16 cellular contexts compared by ENCODE assay signal in the genomic region with DNA sequence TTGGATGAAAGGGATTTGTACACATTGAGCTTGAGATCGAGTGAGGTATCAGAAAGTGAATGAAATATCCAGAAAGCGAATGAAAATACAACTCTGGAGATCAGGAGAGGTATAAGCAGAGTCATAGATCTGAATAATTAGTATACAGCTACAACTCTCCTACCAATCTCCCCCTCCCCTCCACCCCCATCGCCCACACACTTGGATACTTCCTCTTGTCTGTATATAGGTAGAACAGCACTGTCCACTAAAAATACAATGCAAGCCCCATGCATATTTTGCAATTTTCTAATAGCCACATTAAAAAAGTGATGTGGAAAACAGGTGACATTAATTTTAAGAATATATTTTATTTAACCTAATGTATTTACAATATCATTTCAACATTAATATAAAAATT. TPM values are rescaled to one million over a fixed set of nuclear protein-coding genes. Genes with fewer than 3 reads are reported as not detected.
DNase-seq lines count a peak whose midpoint lies in the region; ATAC-seq and TF ChIP-seq lines count a peak whose summit lies in the region.
"Had no signal": no experiment of that assay in that cellular context is flagged by ENCODE, and none has a peak within 500 bp of the region (broad histone marks: within the 10 kb centered on the region; RNA-seq: fewer than 3 reads in every experiment).

No MANE protein-coding gene starts in this region.

- DNase-seq in stimulated activated naive CD8-positive, alpha-beta T cell treated with anti-CD3 and anti-CD28 coated beads, Interleukin-15, amount 100 ng/mL, for 72 hours: no peak
- DNase-seq in activated CD8-positive, alpha-beta T cell treated with anti-CD3 and anti-CD28 coated beads, Interleukin-2, amount 10 ng/mL, durations not matched to agents 7 days and 5 days: no peak
- no peak for DNase-seq in memory B cell (ENCODE audit: low spot score in 2 of 2)
- no peak for DNase-seq in adrenal gland
- no peak for DNase-seq in occipital lobe (lab: John Stamatoyannopoulos, UW)
- DNase-seq in midbrain (lab: John Stamatoyannopoulos, UW): no peak
- DNase-seq in NCI-H2171 treated with DMSO at 0.1 percent for 48 hours (lab: John Stamatoyannopoulos, UW): no peak
- DNase-seq: CD4-positive, alpha-beta memory T cell; DMS 273 treated with DMSO at 0.1 percent for 48 hours; MM.1S; NCI-H2029; NCI-H510A treated with DMSO at 0.1 percent for 48 hours; SHP77 treated with DMSO at 0.1 percent for 48 hours had no signal

- CTCF ChIA-PET in activated CD8-positive, alpha-beta T cell treated with anti-CD3 and anti-CD28 coated beads, Interleukin-2, amount 10 ng/mL, durations not matched to agents 7 days and 5 days (lab: Charles Lee): interaction anchor here (0.7 to 1.6 kb wide), 6 partner anchors 11 to 68 kb away, joined by 3 read pairs; no protein-coding TSS in a partner anchor

- no peak for TF ChIP-seq POLR2A in adrenal gland (IDR thresholded peaks at IDR 0.05)

- intact Hi-C loops in adrenal gland (cut with DNase I): no loop called here

- POLR2A ChIA-PET in activated CD8-positive, alpha-beta T cell treated with anti-CD3 and anti-CD28 coated beads, Interleukin-2, amount 10 ng/mL, durations not matched to agents 7 days and 5 days (lab: Charles Lee): interaction anchor here (0.7 to 1.1 kb wide), 4 partner anchors 9 to 27 kb away, joined by 3 to 6 read pairs (median 4); no protein-coding TSS in a partner anchor

- H3K27me3 ChIP-seq in adrenal gland: no peaks in the 10 kb centered on the region

- ATAC-seq in stimulated activated naive CD8-positive, alpha-beta T cell treated with anti-CD3 and anti-CD28 coated beads, Interleukin-15, amount 100 ng/mL, for 72 hours: no peak
- ATAC-seq in activated CD8-positive, alpha-beta T cell treated with anti-CD3 and anti-CD28 coated beads, Interleukin-2, amount 10 ng/mL, durations not matched to agents 7 days and 5 days: no peak
- peak; percentile 29 for ATAC-seq in memory B cell (ENCODE audit: low read depth)
- ATAC-seq: A549 had no signal

- H3K27ac ChIP-seq in adrenal gland: no peak overlapping the region
- H3K27ac ChIP-seq: A549, KMS-11 had no signal

- H3K4me3 ChIP-seq in adrenal gland: no peak overlapping the region
- H3K4me3 ChIP-seq: A549 had no signal

- no peaks in the 10 kb centered on the region for H3K9me3 Mint-ChIP-seq in stimulated activated naive CD8-positive, alpha-beta T cell treated with anti-CD3 and anti-CD28 coated beads, Interleukin-15, Interleukin-2, amounts not matched to agents 100 ng/mL and 50 ng/mL, for 24 hours
- H3K9me3 Mint-ChIP-seq in stimulated activated naive CD8-positive, alpha-beta T cell treated with anti-CD3 and anti-CD28 coated beads, Interleukin-15, amount 100 ng/mL, for 72 hours: no peaks in the 10 kb centered on the region
- H3K9me3 Mint-ChIP-seq in activated CD8-positive, alpha-beta T cell treated with anti-CD3 and anti-CD28 coated beads, Interleukin-2, amount 10 ng/mL, durations not matched to agents 7 days and 5 days (ENCODE audit: insufficient read depth): no peaks in the 10 kb centered on the region
- no peaks in the 10 kb centered on the region for H3K9me3 Mint-ChIP-seq in memory B cell
- H3K9me3 Mint-ChIP-seq: CD4-positive, alpha-beta memory T cell had no signal

- 91 to 97% (median 95%) methylated on average over 3 of the region's 3 CpGs for WGBS in adrenal gland, 4 donors

- H3K4me1 ChIP-seq in adrenal gland (replicated peaks in 1 of 2): peaks cover 0 to 14% of the 10 kb centered on the region in 2 donors

- H3K9me3 ChIP-seq in adrenal gland (replicated peaks in 1 of 3): no peaks in the 10 kb centered on the region
- H3K9me3 ChIP-seq: A549 had no signal

- no peaks in the 10 kb centered on the region for H3K27me3 Mint-ChIP-seq in stimulated activated naive CD8-positive, alpha-beta T cell treated with anti-CD3 and anti-CD28 coated beads, Interleukin-15, Interleukin-2, amounts not matched to agents 100 ng/mL and 50 ng/mL, for 24 hours
- H3K27me3 Mint-ChIP-seq in stimulated activated naive CD8-positive, alpha-beta T cell treated with anti-CD3 and anti-CD28 coated beads, Interleukin-15, amount 100 ng/mL, for 72 hours: no peaks in the 10 kb centered on the region
- H3K27me3 Mint-ChIP-seq in activated CD8-positive, alpha-beta T cell treated with anti-CD3 and anti-CD28 coated beads, Interleukin-2, amount 10 ng/mL, durations not matched to agents 7 days and 5 days (ENCODE audit: low read depth): no peaks in the 10 kb centered on the region
- no peaks in the 10 kb centered on the region for H3K27me3 Mint-ChIP-seq in memory B cell
- H3K27me3 Mint-ChIP-seq: CD4-positive, alpha-beta memory T cell had no signal

- no peak for TF ChIP-seq CTCF in adrenal gland (IDR thresholded peaks at IDR 0.05)

- no peaks in the 10 kb centered on the region for H3K36me3 ChIP-seq in adrenal gland (replicated peaks in 1 of 2)

- H3K27ac Mint-ChIP-seq in stimulated activated naive CD8-positive, alpha-beta T cell treated with anti-CD3 and anti-CD28 coated beads, Interleukin-15, Interleukin-2, amounts not matched to agents 100 ng/mL and 50 ng/mL, for 24 hours: peak overlapping the region; percentile 61
- H3K27ac Mint-ChIP-seq in stimulated activated naive CD8-positive, alpha-beta T cell treated with anti-CD3 and anti-CD28 coated beads, Interleukin-15, amount 100 ng/mL, for 72 hours: no peak overlapping the region
- peak overlapping the region; percentile 14 for H3K27ac Mint-ChIP-seq in activated CD8-positive, alpha-beta T cell treated with anti-CD3 and anti-CD28 coated beads, Interleukin-2, amount 10 ng/mL, durations not matched to agents 7 days and 5 days
- H3K27ac Mint-ChIP-seq in memory B cell: peak overlapping the region; percentile 45

- peaks cover 59% of the 10 kb centered on the region for H3K36me3 Mint-ChIP-seq in stimulated activated naive CD8-positive, alpha-beta T cell treated with anti-CD3 and anti-CD28 coated beads, Interleukin-15, Interleukin-2, amounts not matched to agents 100 ng/mL and 50 ng/mL, for 24 hours (ENCODE audit: low read depth)
- peaks cover 68% of the 10 kb centered on the region for H3K36me3 Mint-ChIP-seq in activated CD8-positive, alpha-beta T cell treated with anti-CD3 and anti-CD28 coated beads, Interleukin-2, amount 10 ng/mL, durations not matched to agents 7 days and 5 days (ENCODE audit: low read depth)
- peaks cover 13% of the 10 kb centered on the region for H3K36me3 Mint-ChIP-seq in memory B cell

- no peak overlapping the region for H3K4me3 Mint-ChIP-seq in stimulated activated naive CD8-positive, alpha-beta T cell treated with anti-CD3 and anti-CD28 coated beads, Interleukin-15, Interleukin-2, amounts not matched to agents 100 ng/mL and 50 ng/mL, for 24 hours
- no peak overlapping the region for H3K4me3 Mint-ChIP-seq in stimulated activated naive CD8-positive, alpha-beta T cell treated with anti-CD3 and anti-CD28 coated beads, Interleukin-15, amount 100 ng/mL, for 72 hours
- no peak overlapping the region for H3K4me3 Mint-ChIP-seq in activated CD8-positive, alpha-beta T cell treated with anti-CD3 and anti-CD28 coated beads, Interleukin-2, amount 10 ng/mL, durations not matched to agents 7 days and 5 days
- no peak overlapping the region for H3K4me3 Mint-ChIP-seq in memory B cell

- H3K4me1 Mint-ChIP-seq in stimulated activated naive CD8-positive, alpha-beta T cell treated with anti-CD3 and anti-CD28 coated beads, Interleukin-15, Interleukin-2, amounts not matched to agents 100 ng/mL and 50 ng/mL, for 24 hours (ENCODE audit: low read depth): peaks cover 84% of the 10 kb centered on the region
- peaks cover 68% of the 10 kb centered on the region for H3K4me1 Mint-ChIP-seq in stimulated activated naive CD8-positive, alpha-beta T cell treated with anti-CD3 and anti-CD28 coated beads, Interleukin-15, amount 100 ng/mL, for 72 hours
- peaks cover 71% of the 10 kb centered on the region for H3K4me1 Mint-ChIP-seq in activated CD8-positive, alpha-beta T cell treated with anti-CD3 and anti-CD28 coated beads, Interleukin-2, amount 10 ng/mL, durations not matched to agents 7 days and 5 days (ENCODE audit: low read depth)
- H3K4me1 Mint-ChIP-seq in memory B cell: peaks cover 47% of the 10 kb centered on the region

RNA-seq across cellular contexts. Expression of gene WIPF1, which starts 23.7 kb away (rescaled TPM):
- total RNA-seq in activated CD8-positive, alpha-beta T cell treated with anti-CD3 and anti-CD28 coated beads, Interleukin-2, amount 10 ng/mL, durations not matched to agents 7 days and 5 days: 100 to 1,000 TPM; 357 to 390 TPM
- total RNA-seq in adrenal gland (10 to 100 TPM; 12.1 to 42.4 (median 29.5) TPM), occipital lobe (2.7 TPM)
- polyA plus RNA-seq in adrenal gland: 10 to 100 TPM; 13.5 to 29.0 (median 23.5) TPM

Comparison
In these comparisons a context has a peak if more than half of its experiments do, and no peak if none do; other contexts are left out.
1. H3K27ac Mint-ChIP-seq: peak in stimulated activated naive CD8-positive, alpha-beta T cell treated with anti-CD3 and anti-CD28 coated beads, Interleukin-15, Interleukin-2, amounts not matched to agents 100 ng/mL and 50 ng/mL, for 24 hours (single experiment), activated CD8-positive, alpha-beta T cell treated with anti-CD3 and anti-CD28 coated beads, Interleukin-2, amount 10 ng/mL, durations not matched to agents 7 days and 5 days (single experiment) and memory B cell (single experiment); none in stimulated activated naive CD8-positive, alpha-beta T cell treated with anti-CD3 and anti-CD28 coated beads, Interleukin-15, amount 100 ng/mL, for 72 hours (0 of 2).
2. RNA of gene WIPF1, which starts 23.7 kb away (total RNA-seq): 357 to 390 TPM in activated CD8-positive, alpha-beta T cell treated with anti-CD3 and anti-CD28 coated beads, Interleukin-2, amount 10 ng/mL, durations not matched to agents 7 days and 5 days; 12.1 to 42.4 TPM in adrenal gland and 2.7 TPM in occipital lobe (single experiment); every median in the first group is over 4 times any median in the second.